ENCODE assay signal across 13 cellular contexts in the genomic region with DNA sequence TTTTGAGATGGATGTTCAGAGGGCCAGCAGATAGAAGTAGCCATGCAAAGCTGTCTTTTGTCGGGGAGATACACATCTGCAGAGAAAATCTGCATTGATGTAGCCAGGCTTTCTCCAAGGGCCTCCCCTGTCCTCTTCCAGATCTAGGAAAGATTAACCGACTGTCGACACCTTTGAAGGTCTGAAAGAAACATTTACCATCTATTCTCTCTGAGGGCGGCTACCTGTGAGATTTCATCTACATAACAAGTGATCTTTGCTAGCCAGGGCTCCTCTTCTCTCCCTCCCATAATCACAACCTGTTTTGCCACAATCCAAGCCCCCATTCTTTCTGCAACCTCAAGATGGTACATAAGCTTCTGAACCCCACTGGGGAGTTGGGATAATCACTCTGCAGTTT.
DNase-seq lines count a peak whose midpoint lies in the region; TF ChIP-seq lines count a peak whose summit lies in the region.
"Had no signal": no experiment of that assay in that cellular context is flagged by ENCODE, and none has a peak within 500 bp of the region (broad histone marks: within the 10 kb centered on the region; RNA-seq: fewer than 3 reads in every experiment).

No MANE protein-coding gene starts in this region.

- no peaks in the 10 kb centered on the region for H3K79me2 ChIP-seq in osteoblast (ENCODE audit: insufficient read depth, low read length)

- no peaks in the 10 kb centered on the region for H3K4me1 ChIP-seq in osteoblast (ENCODE audit: insufficient read depth, low read length)
- H3K4me1 ChIP-seq: BLaER1 treated with 17β-estradiol and CSF1 and Interleukin-3, amounts not matched to agents 10 nM and 100 nM; HAP-1 had no signal

- no peaks in the 10 kb centered on the region for H3K36me3 ChIP-seq in H7 (replicated peaks; ENCODE audit: control insufficient read depth, insufficient read depth, low read length)
- no peaks in the 10 kb centered on the region for H3K36me3 ChIP-seq in osteoblast (ENCODE audit: insufficient read depth, low read length)
- H3K36me3 ChIP-seq: BLaER1 treated with 17β-estradiol and CSF1 and Interleukin-3, amounts not matched to agents 10 nM and 100 nM; HAP-1 had no signal

- peak; percentile 6 for DNase-seq in H7
- peak; percentile 9 for DNase-seq in SK-N-DZ (ENCODE audit: low spot score)
- peak; percentile 41 for DNase-seq in iPS DF 4.7 (ENCODE audit: extremely low read depth, low spot score)
- peak; percentile 60 for DNase-seq in osteoblast (ENCODE audit: insufficient read length, low spot score, missing footprints)
- DNase-seq in hippocampal formation (lab: John Stamatoyannopoulos, UW) = no peak
- DNase-seq in LoVo (ENCODE audit: low spot score) = no peak
- DNase-seq in hypothalamus (lab: John Stamatoyannopoulos, UW) = no peak
- DNase-seq: ACHN; CD4-positive, CD25-positive, alpha-beta regulatory T cell; DMS53 had no signal

- H4K20me1 ChIP-seq in osteoblast (ENCODE audit: insufficient read depth, low read length) = no peaks in the 10 kb centered on the region
- H4K20me1 ChIP-seq: BLaER1 treated with 17β-estradiol and CSF1 and Interleukin-3, amounts not matched to agents 10 nM and 100 nM had no signal

- H3K9me3 ChIP-seq in osteoblast (ENCODE audit: low read depth, low read length) = no peaks in the 10 kb centered on the region
- H3K9me3 ChIP-seq: BLaER1 treated with 17β-estradiol and CSF1 and Interleukin-3, amounts not matched to agents 10 nM and 100 nM; HAP-1 had no signal

- H3K27ac ChIP-seq in osteoblast (ENCODE audit: low read depth, low read length) = no peak overlapping the region
- H3K27ac ChIP-seq: BLaER1 treated with 17β-estradiol and CSF1 and Interleukin-3, amounts not matched to agents 10 nM and 100 nM; HL-60 had no signal

- H2AFZ ChIP-seq in osteoblast (ENCODE audit: low read length) = no peak overlapping the region

- H3K4me2 ChIP-seq in osteoblast (ENCODE audit: insufficient read depth, low read length) = no peak overlapping the region
- H3K4me2 ChIP-seq: BLaER1 treated with 17β-estradiol and CSF1 and Interleukin-3, amounts not matched to agents 10 nM and 100 nM had no signal

- H3K27me3 ChIP-seq in H7 (ENCODE audit: control insufficient read depth, insufficient read depth, low read length) (no peaks in the 10 kb centered on the region), osteoblast (ENCODE audit: insufficient read depth, low read length) (no peaks in the 10 kb centered on the region)
- H3K27me3 ChIP-seq: BLaER1 treated with 17β-estradiol and CSF1 and Interleukin-3, amounts not matched to agents 10 nM and 100 nM had no signal

- H3K4me3 ChIP-seq in H7 (ENCODE audit: insufficient read depth, low read depth, low read length) = no peak overlapping the region
- no peak overlapping the region for H3K4me3 ChIP-seq in osteoblast (ENCODE audit: insufficient read depth, low read length)
- H3K4me3 ChIP-seq: BLaER1 treated with 17β-estradiol and CSF1 and Interleukin-3, amounts not matched to agents 10 nM and 100 nM; HAP-1 had no signal

- TF ChIP-seq CTCF in osteoblast (IDR thresholded peaks at IDR 0.05; ENCODE audit: extremely low read depth, low read depth, low read length) = no peak

Comparison
In these comparisons a context has a peak if more than half of its experiments do, and no peak if none do; other contexts are left out.
1. DNase-seq: peak in H7 (single experiment), SK-N-DZ (single experiment), iPS DF 4.7 (single experiment) and osteoblast (single experiment); none in hippocampal formation (0 of 2), LoVo (single experiment) and hypothalamus (0 of 51).